In the genomic region with DNA sequence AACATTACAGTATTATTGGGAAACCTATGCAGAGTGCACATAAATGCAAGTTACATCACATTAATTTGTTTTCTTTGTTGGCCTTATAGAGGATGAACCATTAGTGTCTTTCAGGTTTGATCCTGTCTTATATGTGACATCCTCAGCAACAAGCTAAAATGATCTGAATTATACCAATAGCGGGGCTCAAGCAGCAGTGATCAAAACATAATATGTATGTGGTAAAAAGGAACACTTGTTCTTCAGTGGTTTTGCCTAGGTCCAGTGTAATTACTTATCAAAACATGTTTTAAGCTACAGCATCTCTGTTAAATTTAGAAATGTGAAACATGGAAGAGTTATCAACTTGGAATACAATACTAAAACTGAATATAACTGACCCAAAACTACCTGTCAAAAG, we compare ENCODE assay signal across 9 cellular contexts.
"Had no signal": no experiment of that assay in that cellular context is flagged by ENCODE, and none has a peak within 500 bp of the region (broad histone marks: within the 10 kb centered on the region; RNA-seq: fewer than 3 reads in every experiment).

No MANE protein-coding gene starts in this region.

- H3K4me3 Mint-ChIP-seq: neural crest cell had no signal

- H3K9me3 Mint-ChIP-seq: neural crest cell had no signal

- H3K9me3 ChIP-seq: ascending aorta, esophagus muscularis mucosa, ovary, tibial nerve had no signal

- H3K36me3 ChIP-seq: ovary had no signal

- H3K27ac ChIP-seq: ascending aorta, ovary, tibial nerve had no signal

- H3K27me3 ChIP-seq: ascending aorta, esophagus muscularis mucosa, ovary, tibial nerve had no signal

- H3K4me1 ChIP-seq: ascending aorta, tibial nerve had no signal

- H3K4me3 ChIP-seq: ascending aorta, esophagus muscularis mucosa, ovary, SK-N-MC, tibial nerve had no signal

- H3K4me1 Mint-ChIP-seq: neural crest cell had no signal

- DNase-seq: activated CD4-positive, alpha-beta T cell treated with anti-CD3 and anti-CD28 coated beads for 48 hours; ovary; stimulated activated CD4-positive, alpha-beta T cell treated with anti-CD3 and anti-CD28 coated beads, Interleukin-4, amount 100 ng/mL, for 4 hours; T-helper 1 cell had no signal
